19 cellular contexts compared by ENCODE assay signal in genomic region chrX:26590849-26591248, GRCh38.
A peak's percentile ranks its signal among the peaks of the same experiment; 100 is the strongest.
DNase-seq lines count a peak whose midpoint lies in the region; ATAC-seq, FAIRE-seq and TF ChIP-seq lines count a peak whose summit lies in the region.
"Had no signal": no experiment of that assay in that cellular context is flagged by ENCODE, and none has a peak within 500 bp of the region (broad histone marks: within the 10 kb centered on the region; RNA-seq: fewer than 3 reads in every experiment).

No MANE protein-coding gene starts in this region.

- no peaks in the 10 kb centered on the region for H3K36me3 ChIP-seq in IMR-90 (ENCODE audit: control insufficient read depth, insufficient read depth, low read length)
- no peaks in the 10 kb centered on the region for H3K36me3 ChIP-seq in K562 (ENCODE audit: control insufficient read depth, insufficient read depth, low read length)
- H3K36me3 ChIP-seq: BLaER1 had no signal

- CTCF ChIA-PET in IMR-90 (lab: Yijun Ruan, JAX) = no interaction called here
- CTCF ChIA-PET in K562 (lab: Yijun Ruan, JAX; ENCODE audit: low intra/inter-chr PET ratio) = no interaction called here

- H4K5ac ChIP-seq in IMR-90 (ENCODE audit: low read depth, low read length) (no peak overlapping the region), H9 (ENCODE audit: insufficient read length, low read depth, low read length) (no peak overlapping the region)

- H2BK20ac ChIP-seq in IMR-90 (ENCODE audit: low read depth, low read length) (no peak overlapping the region), H9 (ENCODE audit: low read depth, low read length, poor library complexity, severe bottlenecking) (no peak overlapping the region)

- no peaks in the 10 kb centered on the region for H3K79me2 ChIP-seq in K562 (ENCODE audit: control insufficient read depth, insufficient read depth, low read length)
- H3K79me2 ChIP-seq in H9 (ENCODE audit: insufficient read depth, low read length) = no peaks in the 10 kb centered on the region

- DNase-seq in IMR-90 (no peak), SK-MEL-5 (ENCODE audit: low read depth, low spot score) (peak; percentile 4), K562 (ENCODE audit: extremely low read depth in 1 of 4, low spot score in 3 of 4) (no peak), H9 (no peak), NCI-H1436 treated with DMSO at 0.1 percent for 48 hours (lab: John Stamatoyannopoulos, UW) (no peak)
- DNase-seq in activated CD4-positive, alpha-beta T cell treated with anti-CD3 and anti-CD28 coated beads, Interleukin-2, amount 50 U/mL, for 1 hour = no peak
- DNase-seq: Caco-2; CD4-positive, CD25-positive, alpha-beta regulatory T cell; CD8-positive, alpha-beta T cell; DMS153; DND-41; GOT3; HCEC 1CT had no signal

- H3K79me1 ChIP-seq in IMR-90 (ENCODE audit: low read depth in 1 of 2, low read length in 2 of 2) = no peaks in the 10 kb centered on the region
- H3K79me1 ChIP-seq in H9 (ENCODE audit: insufficient read depth, low read depth, low read length, poor library complexity, severe bottlenecking) = no peaks in the 10 kb centered on the region

- no peak overlapping the region for H3K14ac ChIP-seq in IMR-90 (replicated peaks; ENCODE audit: low read depth, low read length)
- H3K14ac ChIP-seq in H9 (ENCODE audit: insufficient read depth, low read length) = no peak overlapping the region

- H2AFZ ChIP-seq in IMR-90 (replicated peaks; ENCODE audit: low read length, poor library complexity) (no peak overlapping the region), K562 (ENCODE audit: low read depth, low read length) (no peak overlapping the region), H9 (ENCODE audit: low read length) (no peak overlapping the region)

- H2AK9ac ChIP-seq in IMR-90 (replicated peaks; ENCODE audit: low read depth, low read length, poor library complexity) = no peak overlapping the region

- H2BK5ac ChIP-seq in IMR-90 (ENCODE audit: low read depth, low read length, poor library complexity, severe bottlenecking) (no peak overlapping the region), H9 (ENCODE audit: insufficient read length, low read length) (no peak overlapping the region)

- dilution Hi-C loops in IMR-90 (cut with HindIII; ENCODE audit: low sequenced_read_pairs, unreplicated experiment) = no loop called here

- WGBS in IMR-90 (ENCODE audit: extremely low coverage in 2 of 2, insufficient read length in 1 of 2), 2 experiments = no CpG with 5 or more reads among the region's 6 CpGs
- WGBS in K562 (ENCODE audit: insufficient coverage, low coverage, missing lambda C conversion rate) = 2% methylated on average over 6 of the region's 6 CpGs
- no CpG with 5 or more reads among the region's 6 CpGs for WGBS in H9 (ENCODE audit: extremely low coverage, insufficient read length, low lambda C conversion rate)

- H2BK120ac ChIP-seq in IMR-90 (ENCODE audit: low read depth, low read length) (no peak overlapping the region), H9 (ENCODE audit: low read depth, low read length, poor library complexity, severe bottlenecking) (no peak overlapping the region)

- no peak overlapping the region for H4K91ac ChIP-seq in IMR-90 (ENCODE audit: insufficient read depth, low read depth, low read length)
- no peak overlapping the region for H4K91ac ChIP-seq in H9 (ENCODE audit: insufficient read length, low read depth, low read length)

- H3K4me3 ChIP-seq in IMR-90 (ENCODE audit: insufficient read depth, low read depth, low read length) (no peak overlapping the region), K562 (no peak overlapping the region)
- H3K4me3 ChIP-seq: BLaER1 had no signal

- no peak overlapping the region for H3K56ac ChIP-seq in IMR-90 (ENCODE audit: extremely low read depth, insufficient read depth, low read length)
- no peak overlapping the region for H3K56ac ChIP-seq in H9 (ENCODE audit: insufficient read length, low read depth, low read length)

- H2BK12ac ChIP-seq in H9 (ENCODE audit: insufficient read length, low read depth, low read length) = no peak overlapping the region

- H3K27me3 Mint-ChIP-seq in H9 (ENCODE audit: low read depth) = no peaks in the 10 kb centered on the region
- H3K27me3 Mint-ChIP-seq: B cell; CD4-positive, CD25-positive, alpha-beta regulatory T cell had no signal

- in situ Hi-C loops in IMR-90 (cut with MboI; ENCODE audit: low sequenced_read_pairs) (no loop called here), SK-MEL-5 (cut with HindIII; ENCODE audit: low pct_unique_long_range_greater_than_20kb, low sequenced_read_pairs) (no loop called here), K562 (cut with MboI) (no loop called here)

- H3K9me3 ChIP-seq in IMR-90 (ENCODE audit: control insufficient read depth, insufficient read depth, low read length) (no peaks in the 10 kb centered on the region), K562 (replicated peaks; ENCODE audit: control insufficient read depth, insufficient read depth, low read depth, low read length) (no peaks in the 10 kb centered on the region), H9 (ENCODE audit: control insufficient read depth, low read depth, low read length) (peaks cover 5% of the 10 kb centered on the region)
- H3K9me3 ChIP-seq: Caco-2 had no signal

- TF ChIP-seq CTCF in IMR-90 (conservative IDR thresholded peaks at IDR 0.05; ENCODE audit: low read depth, low read length) (no peak), K562 (IDR thresholded peaks at IDR 0.05 in 2 of 3, conservative IDR thresholded peaks at IDR 0.05 in 1 of 3; ENCODE audit: insufficient read depth in 2 of 3, low read depth in 1 of 3, low read length in 3 of 3) (no peak), H9 (conservative IDR thresholded peaks at IDR 0.05) (no peak)

- BruUV-seq in IMR-90 (replicated peaks; lab: Mats Ljungman, UMichigan) (no TSS peak), K562 (replicated peaks; lab: Mats Ljungman, UMichigan) (no TSS peak)

- H3K27ac Mint-ChIP-seq in H9 = no peak overlapping the region
- H3K27ac Mint-ChIP-seq: B cell; CD4-positive, CD25-positive, alpha-beta regulatory T cell; CD8-positive, alpha-beta T cell had no signal

- no peak overlapping the region for H3K4ac ChIP-seq in IMR-90 (ENCODE audit: low read depth, low read length)
- H3K4ac ChIP-seq in H9 (ENCODE audit: low read depth, low read length) = no peak overlapping the region

- peaks cover 0 to 15% of the 10 kb centered on the region in 2 experiments; a peak in 2 of 4 replicates for H3K4me1 Mint-ChIP-seq in H9
- H3K4me1 Mint-ChIP-seq: B cell; CD4-positive, CD25-positive, alpha-beta regulatory T cell had no signal

- no peak for TF ChIP-seq EP300 in K562 (IDR thresholded peaks at IDR 0.05; ENCODE audit: low read length)

- H3K27ac ChIP-seq in IMR-90 (ENCODE audit: insufficient read depth, low read length) = no peak overlapping the region
- H3K27ac ChIP-seq in K562 (ENCODE audit: extremely low read depth, low read depth, low read length) = no peak overlapping the region
- H3K27ac ChIP-seq in H9 (ENCODE audit: insufficient read length, low read depth, low read length) = no peak overlapping the region
- H3K27ac ChIP-seq: BLaER1, C4-2B had no signal

- H3K18ac ChIP-seq in IMR-90 (ENCODE audit: low read depth, low read length) (no peak overlapping the region), H9 (ENCODE audit: insufficient read length, low read depth, low read length) (no peak overlapping the region)

- no peak overlapping the region for H3K9ac ChIP-seq in IMR-90 (ENCODE audit: low read depth, low read length)
- no peak overlapping the region for H3K9ac ChIP-seq in K562 (ENCODE audit: insufficient read depth in 1 of 2, low read depth in 2 of 2, low read length in 2 of 2)
- no peak overlapping the region for H3K9ac ChIP-seq in H9 (ENCODE audit: extremely low read depth, insufficient read length, low read length)
- H3K9ac ChIP-seq: BLaER1 had no signal

- H3K4me1 ChIP-seq in IMR-90 (ENCODE audit: control insufficient read depth, insufficient read depth, low read length) = no peaks in the 10 kb centered on the region
- H3K4me1 ChIP-seq in K562 (replicated peaks in 1 of 2; ENCODE audit: control insufficient read depth in 2 of 2, insufficient read depth in 2 of 2, low read length in 2 of 2) = no peaks in the 10 kb centered on the region
- H3K4me1 ChIP-seq in H9 (ENCODE audit: insufficient read depth, low read length) = no peaks in the 10 kb centered on the region
- H3K4me1 ChIP-seq: BLaER1, Caco-2 had no signal

- H3K9me1 ChIP-seq in IMR-90 (ENCODE audit: insufficient read depth, low read length) (no peaks in the 10 kb centered on the region), K562 (ENCODE audit: control insufficient read depth, insufficient read depth, low read length) (no peaks in the 10 kb centered on the region)

- POLR2A ChIA-PET in IMR-90 (lab: Charles Lee; ENCODE audit: unreplicated experiment) = no interaction called here
- POLR2A ChIA-PET in K562 (lab: Yijun Ruan, JAX) = no interaction called here

- no peak for FAIRE-seq in K562 (lab: Jason Lieb, UNC)
- FAIRE-seq: G401.6, GM12892, H54 had no signal

- H3K4me2 ChIP-seq in IMR-90 (ENCODE audit: low read depth, low read length) (no peak overlapping the region), K562 (ENCODE audit: insufficient read depth, low read length) (no peak overlapping the region), H9 (ENCODE audit: insufficient read depth, insufficient read length, low read length) (no peak overlapping the region)
- H3K4me2 ChIP-seq: BLaER1 had no signal

- TF ChIP-seq POLR2A in IMR-90 (IDR thresholded peaks at IDR 0.05; ENCODE audit: low read depth, low read length) (no peak), K562 (conservative IDR thresholded peaks at IDR 0.05) (no peak)

- H3K27me3 ChIP-seq in IMR-90 (ENCODE audit: control insufficient read depth, insufficient read depth, low read length) (no peaks in the 10 kb centered on the region), K562 (ENCODE audit: control insufficient read depth in 2 of 2, insufficient read depth in 2 of 2, low read length in 2 of 2) (no peaks in the 10 kb centered on the region), H9 (ENCODE audit: insufficient read depth, low read length) (no peaks in the 10 kb centered on the region)

- no peak overlapping the region for H3K4me3 Mint-ChIP-seq in H9
- H3K4me3 Mint-ChIP-seq: B cell; CD4-positive, CD25-positive, alpha-beta regulatory T cell; CD8-positive, alpha-beta T cell had no signal

- no peak overlapping the region for H3T11ph ChIP-seq in H9 (ENCODE audit: low read length)

- no peak overlapping the region for H3K23ac ChIP-seq in IMR-90 (ENCODE audit: low read depth, low read length)
- no peak overlapping the region for H3K23ac ChIP-seq in H9 (ENCODE audit: insufficient read length, low read depth, low read length)

- H3K9me3 Mint-ChIP-seq in H9 = peaks cover 41 to 54% of the 10 kb centered on the region in 2 experiments

- H4K20me1 ChIP-seq in IMR-90 (ENCODE audit: insufficient read depth, low read length) (no peaks in the 10 kb centered on the region), K562 (replicated peaks; ENCODE audit: control insufficient read depth, insufficient read depth, low read length) (no peaks in the 10 kb centered on the region), H9 (ENCODE audit: control insufficient read depth, insufficient read depth, insufficient read length) (no peaks in the 10 kb centered on the region)
- H4K20me1 ChIP-seq: BLaER1 had no signal

- H2BK15ac ChIP-seq in IMR-90 (ENCODE audit: low read depth, low read length) (no peak overlapping the region), H9 (ENCODE audit: low read depth, low read length) (no peak overlapping the region)

- H4K8ac ChIP-seq in IMR-90 (ENCODE audit: low read depth in 2 of 2, low read length in 2 of 2) = no peak overlapping the region
- H4K8ac ChIP-seq in H9 (replicated peaks; ENCODE audit: insufficient read length, low read depth, low read length) = no peak overlapping the region

- H3K23me2 ChIP-seq in H9 (ENCODE audit: insufficient read length, low read depth, low read length, poor library complexity, severe bottlenecking) = no peaks in the 10 kb centered on the region

- H2AK5ac ChIP-seq in IMR-90 (ENCODE audit: low read depth, low read length) (no peak overlapping the region), H9 (ENCODE audit: insufficient read length, low read length) (no peak overlapping the region)

- intact Hi-C loops in IMR-90 (cut with micrococcal nuclease) = no loop called here
- intact Hi-C loops in K562 (cut with micrococcal nuclease) = no loop called here

- TF ChIP-seq RAD21 in IMR-90 (IDR thresholded peaks at IDR 0.05; ENCODE audit: low read length) (no peak), K562 (CRISPR knock-in tag; conservative IDR thresholded peaks at IDR 0.05 in 1 of 2, IDR thresholded peaks at IDR 0.05 in 1 of 2) (no peak)

- ATAC-seq in IMR-90 (ENCODE audit: low read depth) (no peak), K562 (no peak)
- ATAC-seq: CD8-positive, alpha-beta T cell had no signal

- no peaks in the 10 kb centered on the region for H3K36me3 Mint-ChIP-seq in H9 (ENCODE audit: insufficient read depth in 1 of 3, low read depth in 3 of 3)
- H3K36me3 Mint-ChIP-seq: CD4-positive, CD25-positive, alpha-beta regulatory T cell; CD8-positive, alpha-beta T cell had no signal
